ENCODE assay signal across 19 cellular contexts in the genomic region with DNA sequence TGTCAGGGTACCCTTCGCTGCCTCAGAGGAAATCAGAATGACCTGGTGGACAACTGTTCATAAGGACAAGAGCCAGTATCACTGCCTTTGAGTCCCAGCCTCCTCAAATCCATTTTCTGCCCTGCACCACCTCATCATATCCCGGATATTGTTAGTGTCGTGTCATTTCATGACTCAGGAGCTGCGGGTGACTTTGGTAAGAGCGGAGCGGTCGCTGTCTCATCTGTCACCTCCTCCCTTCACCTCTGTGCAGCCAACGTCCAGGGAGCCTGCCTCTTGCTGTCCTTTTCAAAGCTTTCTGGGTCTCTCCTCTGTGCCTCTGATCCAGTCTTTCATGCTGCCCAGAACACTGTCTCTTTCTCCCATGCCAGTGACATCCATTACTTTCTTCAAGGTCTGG.
"Had no signal": no experiment of that assay in that cellular context is flagged by ENCODE, and none has a peak within 500 bp of the region (broad histone marks: within the 10 kb centered on the region; RNA-seq: fewer than 3 reads in every experiment).

No MANE protein-coding gene starts in this region.

- H3K9me3 Mint-ChIP-seq: memory B cell; natural killer cell treated with Interleukin-12 subunit alpha and Interleukin-12 subunit beta and Interleukin-15 and Interleukin-18, amount 100 ng/mL, for 72 hours had no signal

- H3K27me3 ChIP-seq: hepatocyte, upper lobe of left lung, uterus had no signal

- H3K9me3 ChIP-seq: left ventricle myocardium inferior, lower lobe of right lung, neutrophil, psoas muscle, upper lobe of left lung, uterus had no signal

- FAIRE-seq: kidney had no signal

- H3K4me2 ChIP-seq: hepatocyte had no signal

- H3K4me1 Mint-ChIP-seq: memory B cell had no signal

- H3K36me3 Mint-ChIP-seq: memory B cell; natural killer cell treated with Interleukin-12 subunit alpha and Interleukin-12 subunit beta and Interleukin-15 and Interleukin-18, amount 100 ng/mL, for 72 hours had no signal

- DNase-seq: cortex of kidney; dorsolateral prefrontal cortex; effector CD8-positive, alpha-beta T cell; foreskin melanocyte; head of caudate nucleus; kidney; left cardiac atrium; left ventricle myocardium inferior; lower lobe of right lung; midbrain; psoas muscle; retina; stimulated activated naive CD4-positive, alpha-beta T cell; upper lobe of left lung; uterus had no signal

- H3K4me3 ChIP-seq: dorsolateral prefrontal cortex, hepatocyte, left ventricle myocardium inferior, lower lobe of right lung, psoas muscle, upper lobe of left lung, uterus had no signal

- H3K27ac ChIP-seq: dorsolateral prefrontal cortex, hepatocyte, left ventricle myocardium inferior, lower lobe of right lung, neutrophil, psoas muscle, upper lobe of left lung had no signal

- H3K79me2 ChIP-seq: hepatocyte had no signal

- H3K36me3 ChIP-seq: left ventricle myocardium inferior, lower lobe of right lung, neutrophil, upper lobe of left lung, uterus had no signal

- H2AFZ ChIP-seq: hepatocyte had no signal

- H3K4me1 ChIP-seq: lower lobe of right lung, psoas muscle, upper lobe of left lung, uterus had no signal

- H3K27ac Mint-ChIP-seq: memory B cell; natural killer cell treated with Interleukin-12 subunit alpha and Interleukin-12 subunit beta and Interleukin-15 and Interleukin-18, amount 100 ng/mL, for 72 hours had no signal

- H3K4me3 Mint-ChIP-seq: memory B cell; natural killer cell treated with Interleukin-12 subunit alpha and Interleukin-12 subunit beta and Interleukin-15 and Interleukin-18, amount 100 ng/mL, for 72 hours had no signal
